ENCODE assay signal across 8 cellular contexts in genomic region chr12:9813821-9814798, GRCh38. TPM values are rescaled to one million over a fixed set of nuclear protein-coding genes. Genes with fewer than 3 reads are reported as not detected.
DNase-seq lines count a peak whose midpoint lies in the region; ATAC-seq and TF ChIP-seq lines count a peak whose summit lies in the region.

No MANE protein-coding gene starts in this region.

- peaks cover 18% of the 10 kb centered on the region for H3K27me3 Mint-ChIP-seq in central memory CD8-positive, alpha-beta T cell

- peak overlapping the region; percentile 88 for H3K27ac Mint-ChIP-seq in central memory CD8-positive, alpha-beta T cell (ENCODE audit: low read depth)

- no peak overlapping the region for H3K4me3 ChIP-seq in NB4 (ENCODE audit: low read depth, low read length)

- H3K4me1 Mint-ChIP-seq in central memory CD8-positive, alpha-beta T cell: peaks cover 29% of the 10 kb centered on the region

- peak overlapping the region; percentile 88 for H3K4me3 Mint-ChIP-seq in central memory CD8-positive, alpha-beta T cell

- DNase-seq in NB4 (ENCODE audit: low read depth) (peak; percentile 77), left lobe of liver (ENCODE audit: low spot score) (peak; percentile 79), NCI-H1048 (lab: John Stamatoyannopoulos, UW) (no peak)
- DNase-seq in central memory CD8-positive, alpha-beta T cell (ENCODE audit: low spot score in 2 of 2): peak; percentile 91 to 94
- peak; percentile 87 to 90 for DNase-seq in stimulated activated CD4-positive, alpha-beta T cell treated with anti-CD3 and anti-CD28 coated beads, Interleukin-4, amount 100 ng/mL, for 48 hours (ENCODE audit: low read depth in 2 of 2)

- peak; percentile 92 for ATAC-seq in HG02571 (IDR thresholded peaks at IDR 0.05; ENCODE audit: unreplicated experiment)
- peak; percentile 97 to 98 for ATAC-seq in activated CD4-positive, CD25-positive, alpha-beta regulatory T cell treated with anti-CD3 and anti-CD28 coated beads, Interleukin-2, amount 50 U/mL, for 24 hours
- peak; percentile 94 for ATAC-seq in central memory CD8-positive, alpha-beta T cell (replicated peaks; ENCODE audit: extremely low read depth, poor library complexity, severe bottlenecking)
- ATAC-seq in left lobe of liver: peak; percentile 100

- TF ChIP-seq CTCF in GM12874 (IDR thresholded peaks at IDR 0.05; ENCODE audit: insufficient read depth, low read depth, low read length) (peak; percentile 88), NB4 (IDR thresholded peaks at IDR 0.05; ENCODE audit: low read depth, low read length) (peak; percentile 76)

- no peak for TF ChIP-seq POLR2A in NB4 (IDR thresholded peaks at IDR 0.05; ENCODE audit: extremely low read depth, insufficient read length)

- no peaks in the 10 kb centered on the region for H3K9me3 Mint-ChIP-seq in central memory CD8-positive, alpha-beta T cell

- H3K36me3 Mint-ChIP-seq in central memory CD8-positive, alpha-beta T cell (ENCODE audit: insufficient read depth): peaks cover 3% of the 10 kb centered on the region

RNA-seq across cellular contexts. Expression of gene KLRF1, which starts 13.2 kb away (rescaled TPM):
- not detected for total RNA-seq in left lobe of liver

RNA-seq across cellular contexts. Expression of gene CD69, which starts 53.4 kb away (rescaled TPM):
- total RNA-seq in left lobe of liver: 0.53 TPM

RNA-seq across cellular contexts. Expression of gene CLEC2B, which starts 55.0 kb away (rescaled TPM):
- 1.4 TPM for total RNA-seq in left lobe of liver
